Comparison of ENCODE assay signal across 1 cellular context in genomic region chrX:24693453-24694202, GRCh38.
TF ChIP-seq lines count a peak whose summit lies in the region.

Gene POLA1 (plus strand): TSS chrX:24693918. CDS start chrX:24693962, 44 bp downstream.

TF ChIP-seq in GM12878, 131 proteins besides CTCF, POLR2A, EP300 and RAD21 (continued from another document):
- TF ChIP-seq GATAD2B (conservative IDR thresholded peaks at IDR 0.05; ENCODE audit: low read depth) (peak; percentile 76; the same call in 1 of the 2 replicates), TCF12 (IDR thresholded peaks at IDR 0.05; ENCODE audit: low read depth, low read length) (0 out of 2 replicates have a peak, but pooled peaks have one; percentile 28), NBN (IDR thresholded peaks at IDR 0.05) (0 out of 2 replicates have a peak, but pooled peaks have one; percentile 67), TAF1 (IDR thresholded peaks at IDR 0.05; ENCODE audit: borderline replicate concordance, low read depth, low read length) (peak; percentile 34; the same call in 1 of the 2 replicates), CUX1 (IDR thresholded peaks at IDR 0.05; ENCODE audit: insufficient replicate concordance, low read depth, low read length) (no peak), ETV6 (conservative IDR thresholded peaks at IDR 0.05 in 1 of 2, IDR thresholded peaks at IDR 0.05 in 1 of 2; ENCODE audit: borderline replicate concordance in 1 of 2, low read depth in 1 of 2) (no peak; a peak in 1 of 4 replicates), POLR2AphosphoS2 (IDR thresholded peaks at IDR 0.05; ENCODE audit: low read depth, low read length) (no peak), ATF3 (IDR thresholded peaks at IDR 0.05; ENCODE audit: borderline replicate concordance, extremely low read depth, low read depth, low read length) (peak; percentile 57; the same call in 1 of the 2 replicates), IKZF1 (conservative IDR thresholded peaks at IDR 0.05) (peak; percentile 92), CHD2 (IDR thresholded peaks at IDR 0.05; ENCODE audit: borderline replicate concordance, low read depth, low read length) (peak; percentile 56; the same call in 1 of the 2 replicates), BHLHE40 (IDR thresholded peaks at IDR 0.05; ENCODE audit: borderline replicate concordance in 1 of 2, low read depth in 2 of 2, low read length in 1 of 2) (peak in 1 of 2 experiments; percentile 46; a peak in 2 of 4 replicates), RB1 (IDR thresholded peaks at IDR 0.05; ENCODE audit: borderline replicate concordance) (peak; percentile 82; the same call in 1 of the 2 replicates), TARDBP (IDR thresholded peaks at IDR 0.05; ENCODE audit: borderline replicate concordance) (0 out of 2 replicates have a peak, but pooled peaks have one; percentile 51), ZNF622 (IDR thresholded peaks at IDR 0.05) (no peak), MEF2B (IDR thresholded peaks at IDR 0.05; ENCODE audit: partially characterized antibody, poor library complexity, severe bottlenecking) (peak; percentile 66), BACH1 (IDR thresholded peaks at IDR 0.05; ENCODE audit: borderline replicate concordance) (no peak), EGR1 (IDR thresholded peaks at IDR 0.05; ENCODE audit: borderline replicate concordance in 1 of 2, low read depth in 2 of 2, low read length in 2 of 2) (peak in 1 of 2 experiments; percentile 74; a peak in 2 of 3 replicates), POLR2AphosphoS5 (IDR thresholded peaks at IDR 0.05; ENCODE audit: low read length) (peak; percentile 33; the same call in 1 of the 2 replicates), IKZF2 (IDR thresholded peaks at IDR 0.05) (peak; percentile 81 to 85), NKRF (conservative IDR thresholded peaks at IDR 0.05) (peak; percentile 64), MXI1 (IDR thresholded peaks at IDR 0.05; ENCODE audit: low read depth, low read length) (peak; percentile 26; the same call in 1 of the 2 replicates), ZNF207 (IDR thresholded peaks at IDR 0.05; ENCODE audit: borderline replicate concordance) (0 out of 2 replicates have a peak, but pooled peaks have one; percentile 61), SP1 (IDR thresholded peaks at IDR 0.05; ENCODE audit: low read depth, low read length) (peak; percentile 51), PKNOX1 (IDR thresholded peaks at IDR 0.05) (peak; percentile 42; the same call in 1 of the 2 replicates), SIX5 (IDR thresholded peaks at IDR 0.05; ENCODE audit: low read depth, low read length, severe bottlenecking) (peak; percentile 23), NR2F1 (conservative IDR thresholded peaks at IDR 0.05) (peak; percentile 71), RUNX3 (IDR thresholded peaks at IDR 0.05; ENCODE audit: low read length) (no peak; the same call in 1 of the 2 replicates), SRF (IDR thresholded peaks at IDR 0.05; ENCODE audit: low read depth in 2 of 2, low read length in 2 of 2) (peak in 1 of 2 experiments; percentile 74; a peak in 2 of 4 replicates), E2F4 (IDR thresholded peaks at IDR 0.05; ENCODE audit: low read depth, low read length) (peak; percentile 83), EED (IDR thresholded peaks at IDR 0.05; ENCODE audit: low read depth) (peak; percentile 65), NR2C1 (IDR thresholded peaks at IDR 0.05) (no peak; the same call in 1 of the 2 replicates), REST (IDR thresholded peaks at IDR 0.05; ENCODE audit: low read depth, low read length) (no peak), E4F1 (IDR thresholded peaks at IDR 0.05; ENCODE audit: borderline replicate concordance, partially characterized antibody) (peak; percentile 55), PML (IDR thresholded peaks at IDR 0.05; ENCODE audit: low read length) (peak; percentile 61; the same call in 1 of the 2 replicates), ELK1 (IDR thresholded peaks at IDR 0.05; ENCODE audit: low read depth, low read length) (peak; percentile 80; the same call in 1 of the 2 replicates), YY1 (IDR thresholded peaks at IDR 0.05; ENCODE audit: low read depth, low read length) (peak; percentile 22; the same call in 1 of the 2 replicates), TCF7 (IDR thresholded peaks at IDR 0.05; ENCODE audit: borderline replicate concordance) (no peak), HCFC1 (IDR thresholded peaks at IDR 0.05; ENCODE audit: low read length) (peak; percentile 46; the same call in 1 of the 2 replicates), SIN3A (IDR thresholded peaks at IDR 0.05; ENCODE audit: low read depth, low read length) (peak; percentile 63)
TF ChIP-seq in GM12878: peak in this region for 37.
